In genomic region chr9:16329699-16330113, GRCh38 we compare ENCODE assay signal across 22 cellular contexts.
DNase-seq lines count a peak whose midpoint lies in the region; ATAC-seq and TF ChIP-seq lines count a peak whose summit lies in the region.
"Had no signal": no experiment of that assay in that cellular context is flagged by ENCODE, and none has a peak within 500 bp of the region (broad histone marks: within the 10 kb centered on the region; RNA-seq: fewer than 3 reads in every experiment).

No MANE protein-coding gene starts in this region.

- WGBS in heart right ventricle, 2 donors, result 63 to 68% methylated on average over 9 of the region's 9 CpGs
- 81% methylated on average over 9 of the region's 9 CpGs for WGBS in hepatocyte (ENCODE audit: low lambda C conversion rate, missing lambda C conversion rate)

- H3K4me3 ChIP-seq in heart right ventricle (no peak overlapping the region), uterus (no peak overlapping the region), hepatocyte (no peak overlapping the region)
- H3K4me3 ChIP-seq: prostate gland, upper lobe of right lung had no signal

- TF ChIP-seq POLR2A in uterus (IDR thresholded peaks at IDR 0.05), result no peak

- no peaks in the 10 kb centered on the region for H3K9me2 ChIP-seq in hepatocyte (replicated peaks; ENCODE audit: insufficient read depth)
- H3K9me2 ChIP-seq: SK-N-SH had no signal

- H3K4me3 Mint-ChIP-seq in neural crest cell, result no peak overlapping the region
- H3K4me3 Mint-ChIP-seq: effector memory CD8-positive, alpha-beta T cell; naive B cell had no signal

- no peaks in the 10 kb centered on the region for H3K9me3 Mint-ChIP-seq in neural crest cell

- no peaks in the 10 kb centered on the region for H3K79me2 ChIP-seq in hepatocyte

- H3K27ac Mint-ChIP-seq in neural crest cell (ENCODE audit: unreplicated experiment), result peak overlapping the region; percentile 93
- H3K27ac Mint-ChIP-seq: effector memory CD8-positive, alpha-beta T cell; naive B cell had no signal

- H3K27ac ChIP-seq in heart right ventricle (peak overlapping the region in 7 of 10 donors; percentile 43 to 73 (median 61)), uterus (peak overlapping the region; percentile 23 to 38), hepatocyte (no peak overlapping the region)
- H3K27ac ChIP-seq: C4-2B, prostate gland, upper lobe of right lung had no signal

- intact Hi-C loops in Right ventricle myocardium inferior (cut with DNase I), result no loop called here
- intact Hi-C loops in cardiac septum (cut with DNase I), result loop anchor here (5.0 kb wide), 1 partner anchor 87 kb away; no protein-coding TSS in a partner anchor
- intact Hi-C loops in heart right ventricle (cut with DNase I), result loop anchor here in 1 of 10 donors (10.0 kb wide), 1 partner anchor 65 kb away; no protein-coding TSS in a partner anchor
- intact Hi-C loops in uterus (cut with DNase I; ENCODE audit: low total_unique reads), result no loop called here

- no peak overlapping the region for H3K4me2 ChIP-seq in hepatocyte
- H3K4me2 ChIP-seq: SK-N-SH had no signal

- H2AFZ ChIP-seq in hepatocyte, result no peak overlapping the region

- H3K4me1 Mint-ChIP-seq in neural crest cell, result peaks cover 42% of the 10 kb centered on the region
- H3K4me1 Mint-ChIP-seq: naive B cell had no signal

- ATAC-seq in Right ventricle myocardium inferior, result peak; percentile 73
- ATAC-seq in heart right ventricle, result peak; percentile 57 to 85 (median 62)
- ATAC-seq: effector memory CD8-positive, alpha-beta T cell; left lobe of liver; stimulated activated naive CD8-positive, alpha-beta T cell treated with anti-CD3 and anti-CD28 coated beads, Interleukin-15, Interleukin-2, amounts not matched to agents 100 U/mL and 50 U/mL, for 24 hours; upper lobe of right lung had no signal

- no peaks in the 10 kb centered on the region for H3K27me3 Mint-ChIP-seq in neural crest cell (ENCODE audit: low read depth)
- H3K27me3 Mint-ChIP-seq: effector memory CD8-positive, alpha-beta T cell; naive B cell had no signal

- H3K27me3 ChIP-seq in heart right ventricle, result no peaks in the 10 kb centered on the region
- no peaks in the 10 kb centered on the region for H3K27me3 ChIP-seq in uterus
- H3K27me3 ChIP-seq in hepatocyte, result no peaks in the 10 kb centered on the region
- H3K27me3 ChIP-seq: upper lobe of right lung had no signal

- TF ChIP-seq CTCF in heart right ventricle (IDR thresholded peaks at IDR 0.05), result no peak
- no peak for TF ChIP-seq CTCF in neural crest cell (conservative IDR thresholded peaks at IDR 0.05)
- TF ChIP-seq CTCF in uterus (IDR thresholded peaks at IDR 0.05), result no peak
- no peak for TF ChIP-seq CTCF in hepatocyte (IDR thresholded peaks at IDR 0.05; ENCODE audit: poor library complexity)

- H3K36me3 ChIP-seq in heart right ventricle (no peaks in the 10 kb centered on the region), uterus (no peaks in the 10 kb centered on the region), hepatocyte (replicated peaks; ENCODE audit: insufficient read depth, low read depth) (no peaks in the 10 kb centered on the region)
- H3K36me3 ChIP-seq: prostate gland, upper lobe of right lung had no signal

- H3K4me1 ChIP-seq in heart right ventricle (peaks cover 0 to 23% (median 10%) of the 10 kb centered on the region in 9 donors), uterus (no peaks in the 10 kb centered on the region), hepatocyte (ENCODE audit: insufficient read depth) (no peaks in the 10 kb centered on the region)
- H3K4me1 ChIP-seq: prostate gland, upper lobe of right lung had no signal

- DNase-seq in Right ventricle myocardium inferior (ENCODE audit: missing footprints) (peak; percentile 74), cardiac septum (ENCODE audit: low spot score) (no peak), heart right ventricle (peak; percentile 37 to 39), neural crest cell (ENCODE audit: low read depth, low spot score) (no peak), uterus (peak in 1 of 2 donors; percentile 62), HUDEP-2 (lab: John Stamatoyannopoulos, UW; ENCODE audit: unreplicated experiment in 76 of 76) (no peak), LoVo (ENCODE audit: low spot score) (no peak), hepatocyte (ENCODE audit: low spot score) (no peak)
- DNase-seq: 8988T; activated effector memory CD4-positive, alpha-beta T cell treated with Interleukin-2 at 50 U/mL for 16 hours; cerebellar nuclear complex; effector memory CD8-positive, alpha-beta T cell; naive B cell; NCI-H1694; NCI-H524 treated with DMSO at 0.1 percent for 48 hours; SK-N-SH; stimulated activated naive CD8-positive, alpha-beta T cell treated with anti-CD3 and anti-CD28 coated beads, Interleukin-15, Interleukin-2, amounts not matched to agents 100 U/mL and 50 U/mL, for 24 hours; T1000; upper lobe of right lung had no signal

- H3K36me3 Mint-ChIP-seq in neural crest cell (ENCODE audit: low read depth), result no peaks in the 10 kb centered on the region
- H3K36me3 Mint-ChIP-seq: naive B cell had no signal

- H3K9me3 ChIP-seq in heart right ventricle, result no peaks in the 10 kb centered on the region
- H3K9me3 ChIP-seq in uterus, result no peaks in the 10 kb centered on the region
- H3K9me3 ChIP-seq in hepatocyte (ENCODE audit: low read depth), result no peaks in the 10 kb centered on the region
- H3K9me3 ChIP-seq: prostate gland, SK-N-SH, upper lobe of right lung had no signal

- H4K20me1 ChIP-seq in hepatocyte (ENCODE audit: insufficient read depth, poor library complexity, severe bottlenecking), result no peaks in the 10 kb centered on the region

Comparison
In these comparisons a context has a peak if more than half of its experiments do, and no peak if none do; other contexts are left out.
1. DNase-seq: peak in Right ventricle myocardium inferior (single experiment) and heart right ventricle (2 of 2); none in cardiac septum (single experiment), neural crest cell (single experiment), HUDEP-2 (0 of 76), LoVo (single experiment) and hepatocyte (single experiment).